ENCODE assay signal across 12 cellular contexts in the genomic region with DNA sequence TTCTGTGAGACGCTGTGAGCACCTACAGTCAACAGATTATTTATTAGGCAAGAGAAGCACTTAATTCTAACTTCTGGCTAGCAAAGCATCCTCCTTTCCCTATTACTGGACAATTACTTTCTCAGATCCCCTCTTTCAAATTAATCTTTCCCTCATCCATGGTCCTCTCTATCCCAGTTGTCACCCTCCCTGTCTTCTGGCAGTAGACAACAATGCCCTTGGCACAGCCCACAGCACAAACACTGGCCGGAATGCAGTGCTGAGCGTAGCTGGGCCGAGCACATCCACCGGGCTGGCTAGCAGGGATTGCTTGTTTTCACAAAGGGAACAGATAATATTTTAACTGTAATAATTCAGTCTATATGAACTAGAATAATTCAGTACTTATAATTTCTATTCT.
DNase-seq lines count a peak whose midpoint lies in the region; ATAC-seq and TF ChIP-seq lines count a peak whose summit lies in the region.
"Had no signal": no experiment of that assay in that cellular context is flagged by ENCODE, and none has a peak within 500 bp of the region (broad histone marks: within the 10 kb centered on the region; RNA-seq: fewer than 3 reads in every experiment).

No MANE protein-coding gene starts in this region.

- no peaks in the 10 kb centered on the region for H3K27me3 ChIP-seq in right atrium auricular region

- intact Hi-C loops in Right ventricle myocardium superior (cut with DNase I), result no loop called here
- intact Hi-C loops in head of caudate nucleus (cut with DNase I), result no loop called here

- peak overlapping the region; percentile 19 for H3K4me3 Mint-ChIP-seq in nephron progenitor cell
- H3K4me3 Mint-ChIP-seq in activated T-cell treated with anti-CD3 and anti-CD28 coated beads, Interleukin-2, amount 50 U/mL, for 4 hours, result no peak overlapping the region
- H3K4me3 Mint-ChIP-seq: activated naive CD8-positive, alpha-beta T cell treated with anti-CD3 and anti-CD28 coated beads, Interleukin-2, amount 10 ng/mL, durations not matched to agents 7 days and 5 days had no signal

- H3K36me3 ChIP-seq in right atrium auricular region, result no peaks in the 10 kb centered on the region

- no peak overlapping the region for H3K27ac Mint-ChIP-seq in nephron progenitor cell
- H3K27ac Mint-ChIP-seq: activated naive CD8-positive, alpha-beta T cell treated with anti-CD3 and anti-CD28 coated beads, Interleukin-2, amount 10 ng/mL, durations not matched to agents 7 days and 5 days had no signal

- no peak overlapping the region for H3K4me3 ChIP-seq in right atrium auricular region
- H3K4me3 ChIP-seq: skin epidermis had no signal

- ATAC-seq in Right ventricle myocardium superior (ENCODE audit: poor library complexity), result peak; percentile 77
- no peak for ATAC-seq in GM21619 (IDR thresholded peaks at IDR 0.05; ENCODE audit: unreplicated experiment)
- no peak for ATAC-seq in activated T-cell treated with anti-CD3 and anti-CD28 coated beads, Interleukin-2, amount 50 U/mL, for 4 hours
- no peak for ATAC-seq in GM18517 (IDR thresholded peaks at IDR 0.05; ENCODE audit: unreplicated experiment)

- H3K4me1 Mint-ChIP-seq in nephron progenitor cell, result peaks cover 65% of the 10 kb centered on the region
- no peaks in the 10 kb centered on the region for H3K4me1 Mint-ChIP-seq in activated T-cell treated with anti-CD3 and anti-CD28 coated beads, Interleukin-2, amount 50 U/mL, for 4 hours (ENCODE audit: low read depth)

- peaks cover 5% of the 10 kb centered on the region for H3K27me3 Mint-ChIP-seq in nephron progenitor cell (ENCODE audit: low read depth, poor library complexity)
- H3K27me3 Mint-ChIP-seq in activated T-cell treated with anti-CD3 and anti-CD28 coated beads, Interleukin-2, amount 50 U/mL, for 4 hours (ENCODE audit: low read depth), result no peaks in the 10 kb centered on the region
- H3K27me3 Mint-ChIP-seq: activated naive CD8-positive, alpha-beta T cell treated with anti-CD3 and anti-CD28 coated beads, Interleukin-2, amount 10 ng/mL, durations not matched to agents 7 days and 5 days had no signal

- DNase-seq in Right ventricle myocardium superior (peak; percentile 48), right atrium auricular region (ENCODE audit: low spot score) (no peak), head of caudate nucleus (peak; percentile 39 to 85 (median 66)), nephron progenitor cell (peak; percentile 47), activated T-cell treated with anti-CD3 and anti-CD28 coated beads for 4 hours (no peak)
- DNase-seq in activated T-cell treated with anti-CD3 and anti-CD28 coated beads, Interleukin-2, amount 50 U/mL, for 4 hours, result no peak
- DNase-seq: activated naive CD8-positive, alpha-beta T cell treated with anti-CD3 and anti-CD28 coated beads, Interleukin-2, amount 10 ng/mL, durations not matched to agents 7 days and 5 days; Calu3; cortex of kidney had no signal

- H3K27ac ChIP-seq in right atrium auricular region, result no peak overlapping the region

- peaks cover 0 to 16% of the 10 kb centered on the region in 2 donors for H3K4me1 ChIP-seq in right atrium auricular region

- peaks cover 1% of the 10 kb centered on the region for H3K9me3 Mint-ChIP-seq in nephron progenitor cell
- H3K9me3 Mint-ChIP-seq in activated T-cell treated with anti-CD3 and anti-CD28 coated beads, Interleukin-2, amount 50 U/mL, for 4 hours, result no peaks in the 10 kb centered on the region
- H3K9me3 Mint-ChIP-seq: activated naive CD8-positive, alpha-beta T cell treated with anti-CD3 and anti-CD28 coated beads, Interleukin-2, amount 10 ng/mL, durations not matched to agents 7 days and 5 days had no signal

- H3K36me3 Mint-ChIP-seq in nephron progenitor cell (ENCODE audit: low read depth), result peaks cover under 1% of the 10 kb centered on the region
- H3K36me3 Mint-ChIP-seq in activated T-cell treated with anti-CD3 and anti-CD28 coated beads, Interleukin-2, amount 50 U/mL, for 4 hours (ENCODE audit: insufficient read depth), result peaks cover 2% of the 10 kb centered on the region
- H3K36me3 Mint-ChIP-seq: activated naive CD8-positive, alpha-beta T cell treated with anti-CD3 and anti-CD28 coated beads, Interleukin-2, amount 10 ng/mL, durations not matched to agents 7 days and 5 days had no signal

- no peaks in the 10 kb centered on the region for H3K9me3 ChIP-seq in right atrium auricular region

- TF ChIP-seq CTCF in right atrium auricular region (IDR thresholded peaks at IDR 0.05), result no peak
- no peak for TF ChIP-seq CTCF in nephron progenitor cell (IDR thresholded peaks at IDR 0.05)

Comparison
In these comparisons a context has a peak if more than half of its experiments do, and no peak if none do; other contexts are left out.
1. DNase-seq: peak in Right ventricle myocardium superior (single experiment), head of caudate nucleus (42 of 42) and nephron progenitor cell (single experiment); none in right atrium auricular region (single experiment), activated T-cell treated with anti-CD3 and anti-CD28 coated beads for 4 hours (single experiment) and activated T-cell treated with anti-CD3 and anti-CD28 coated beads, Interleukin-2, amount 50 U/mL, for 4 hours (single experiment).